1 cellular context compared by ENCODE assay signal in genomic region chr1:12167493-12168429, GRCh38.
TF ChIP-seq lines count a peak whose summit lies in the region.

No MANE protein-coding gene starts in this region.

TF ChIP-seq in K562, 482 proteins besides CTCF, POLR2A, EP300 and RAD21 (continued from another document and continues in another):
- TF ChIP-seq RBBP5 (IDR thresholded peaks at IDR 0.05; ENCODE audit: borderline replicate concordance, insufficient read depth, low read length, poor library complexity, severe bottlenecking) (no peak), GATAD2A (IDR thresholded peaks at IDR 0.05) (peak; percentile 21; the same call in 1 of the 2 replicates), BCL6 (CRISPR knock-in tag; IDR thresholded peaks at IDR 0.05) (no peak), BACH1 (tag; IDR thresholded peaks at IDR 0.05) (no peak), ZNF431 (CRISPR knock-in tag; IDR thresholded peaks at IDR 0.05) (peak; percentile 68; the same call in 1 of the 2 replicates), SMARCA4 (IDR thresholded peaks at IDR 0.05) (peak; percentile 72), ZNF354B (CRISPR knock-in tag; IDR thresholded peaks at IDR 0.05) (no peak), AFF4 (CRISPR knock-in tag; IDR thresholded peaks at IDR 0.05) (0 out of 2 replicates have a peak, but pooled peaks have one; percentile 6), ZNF277 (CRISPR knock-in tag; IDR thresholded peaks at IDR 0.05; ENCODE audit: borderline replicate concordance) (no peak), HMGXB4 (CRISPR knock-in tag; IDR thresholded peaks at IDR 0.05) (no peak), ZNF583 (CRISPR knock-in tag; IDR thresholded peaks at IDR 0.05) (no peak), TOE1 (IDR thresholded peaks at IDR 0.05; ENCODE audit: borderline replicate concordance) (no peak), TOE1 (CRISPR knock-in tag; IDR thresholded peaks at IDR 0.05; ENCODE audit: borderline replicate concordance, low read depth) (no peak), MITF (IDR thresholded peaks at IDR 0.05) (no peak), NFIC (IDR thresholded peaks at IDR 0.05) (peak; percentile 64), ZC3H11A (IDR thresholded peaks at IDR 0.05; ENCODE audit: low read depth, low read length) (no peak), USF1 (CRISPR knock-in tag; IDR thresholded peaks at IDR 0.05) (peak; percentile 55), STAG1 (CRISPR knock-in tag; IDR thresholded peaks at IDR 0.05; ENCODE audit: borderline replicate concordance) (0 out of 2 replicates have a peak, but pooled peaks have one; percentile 7), ELF2 (CRISPR knock-in tag; IDR thresholded peaks at IDR 0.05) (no peak), KDM5B (IDR thresholded peaks at IDR 0.05; ENCODE audit: insufficient replicate concordance, low read depth, low read length) (peak; percentile 15), SRSF9 (IDR thresholded peaks at IDR 0.05; ENCODE audit: borderline replicate concordance, low read depth, low read length) (no peak), RNF219 (CRISPR knock-in tag; IDR thresholded peaks at IDR 0.05) (no peak), CBFA2T3 (IDR thresholded peaks at IDR 0.05) (peak; percentile 90), ZNF133 (CRISPR knock-in tag; IDR thresholded peaks at IDR 0.05) (no peak), MYC (IDR thresholded peaks at IDR 0.05; ENCODE audit: low read depth, low read length) (0 out of 2 replicates have a peak, but pooled peaks have one; percentile 27), MYC (CRISPR knock-in tag; IDR thresholded peaks at IDR 0.05; ENCODE audit: borderline replicate concordance, low read depth) (peak; percentile 72; the same call in 1 of the 2 replicates), PHB2 (IDR thresholded peaks at IDR 0.05; ENCODE audit: low read depth) (peak; percentile 24; the same call in 1 of the 2 replicates), NFIX (CRISPR knock-in tag; IDR thresholded peaks at IDR 0.05; ENCODE audit: low read depth) (no peak), DLX4 (CRISPR knock-in tag; IDR thresholded peaks at IDR 0.05) (no peak), SIN3A (IDR thresholded peaks at IDR 0.05; ENCODE audit: borderline replicate concordance in 2 of 2, control insufficient read depth in 1 of 2, low read depth in 2 of 2, low read length in 2 of 2) (peak in 1 of 2 experiments; percentile 55; a peak in 2 of 4 replicates), MECOM (CRISPR knock-in tag; IDR thresholded peaks at IDR 0.05) (peak; percentile 64; the same call in 1 of the 2 replicates), PHF8 (IDR thresholded peaks at IDR 0.05; ENCODE audit: borderline replicate concordance, low read length) (no peak), E2F8 (IDR thresholded peaks at IDR 0.05; ENCODE audit: low read depth, partially characterized antibody) (no peak), NKRF (IDR thresholded peaks at IDR 0.05; ENCODE audit: borderline replicate concordance) (peak; percentile 37), COPS2 (conservative IDR thresholded peaks at IDR 0.05) (no peak), LEF1 (IDR thresholded peaks at IDR 0.05) (peak; percentile 27; the same call in 1 of the 2 replicates), FIP1L1 (IDR thresholded peaks at IDR 0.05; ENCODE audit: low read depth, low read length, poor library complexity, severe bottlenecking) (peak; percentile 20), TGIF2 (CRISPR knock-in tag; IDR thresholded peaks at IDR 0.05) (no peak), SOX6 (IDR thresholded peaks at IDR 0.05) (no peak), PHTF2 (CRISPR knock-in tag; IDR thresholded peaks at IDR 0.05) (no peak), KAT7 (CRISPR knock-in tag; IDR thresholded peaks at IDR 0.05; ENCODE audit: borderline replicate concordance) (peak; percentile 24; the same call in 1 of the 2 replicates), THRAP3 (IDR thresholded peaks at IDR 0.05; ENCODE audit: borderline replicate concordance) (no peak), POU5F1 (IDR thresholded peaks at IDR 0.05; ENCODE audit: borderline replicate concordance, low read depth, low read length, partially characterized antibody) (no peak), ZNF146 (CRISPR knock-in tag; IDR thresholded peaks at IDR 0.05; ENCODE audit: unreplicated experiment) (peak; percentile 4), TAL1 (IDR thresholded peaks at IDR 0.05) (peak; percentile 77), NCOR1 (IDR thresholded peaks at IDR 0.05) (peak; percentile 76), FOXK1 (CRISPR knock-in tag; IDR thresholded peaks at IDR 0.05; ENCODE audit: borderline replicate concordance) (no peak), SNIP1 (IDR thresholded peaks at IDR 0.05; ENCODE audit: low read depth) (no peak), PKNOX1 (IDR thresholded peaks at IDR 0.05) (peak; percentile 75), CCNT2 (IDR thresholded peaks at IDR 0.05; ENCODE audit: borderline replicate concordance, extremely low read depth, insufficient read length, low read depth, low read length) (no peak)
